1 cellular context compared by ENCODE assay signal in the genomic region with DNA sequence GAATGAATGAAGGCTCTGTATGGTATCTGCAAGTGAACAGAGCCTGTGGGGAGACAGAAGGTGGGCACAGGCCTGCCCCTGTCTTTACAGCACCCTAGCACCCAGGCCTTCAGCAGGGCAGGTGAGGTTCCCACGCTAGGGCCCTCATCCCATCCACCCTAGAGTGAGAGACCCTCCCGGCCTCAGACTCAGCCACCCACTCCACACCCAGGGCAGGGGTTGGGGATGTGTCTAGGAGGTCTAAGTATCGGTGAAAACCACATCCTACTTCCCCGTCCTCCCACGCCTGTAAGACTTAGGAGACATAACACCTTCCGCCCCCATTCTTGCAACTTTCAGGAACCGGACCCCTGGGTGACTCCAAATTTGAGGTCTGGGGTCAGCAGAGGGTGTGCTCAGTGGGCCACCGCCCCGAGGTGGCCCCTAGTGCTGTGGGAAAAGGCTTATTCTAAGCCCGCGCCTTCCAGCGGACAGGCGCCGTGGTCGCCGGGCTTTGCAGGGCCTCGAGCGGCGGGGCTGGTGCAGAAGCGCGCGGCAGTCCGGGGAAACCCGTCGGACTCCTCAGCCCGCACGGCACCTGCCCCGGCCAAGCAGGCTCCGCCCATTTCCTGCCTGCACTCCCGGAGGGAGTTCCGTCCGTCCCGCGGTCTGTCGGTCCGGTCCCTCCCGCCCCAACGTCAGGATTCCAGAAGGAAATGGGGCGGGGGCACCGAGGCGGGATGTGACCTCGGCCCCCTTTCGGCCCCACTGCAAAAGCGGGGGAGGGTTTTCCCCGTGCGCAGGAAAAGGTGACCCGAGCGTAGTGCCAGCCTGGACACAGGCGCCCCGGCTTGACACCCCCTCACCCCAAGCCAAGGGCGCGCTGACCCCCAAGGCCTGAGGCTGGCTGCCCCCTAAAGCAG.
A peak's percentile ranks its signal among the peaks of the same experiment; 100 is the strongest.
TF ChIP-seq lines count a peak whose summit lies in the region.

No MANE protein-coding gene starts in this region.

TF ChIP-seq in HepG2, 621 proteins besides CTCF, POLR2A, EP300 and RAD21 (continued from another document and continues in another):
- TF ChIP-seq ZNF180 (CRISPR knock-in tag; IDR thresholded peaks at IDR 0.05; ENCODE audit: borderline replicate concordance, low read depth) (0 out of 2 replicates have a peak, but pooled peaks have one; percentile 58), ZNF546 (CRISPR knock-in tag; conservative IDR thresholded peaks at IDR 0.05) (peak; percentile 90; the same call in 1 of the 2 replicates), NFYC (CRISPR knock-in tag; IDR thresholded peaks at IDR 0.05) (peak; percentile 51; the same call in 1 of the 2 replicates), NR3C1 (CRISPR knock-in tag; IDR thresholded peaks at IDR 0.05) (no peak), ZNF20 (CRISPR knock-in tag; IDR thresholded peaks at IDR 0.05) (0 out of 2 replicates have a peak, but pooled peaks have one; percentile 38), ZNF10 (CRISPR knock-in tag; IDR thresholded peaks at IDR 0.05; ENCODE audit: borderline replicate concordance, low read depth) (0 out of 2 replicates have a peak, but pooled peaks have one; percentile 27), HOXD1 (CRISPR knock-in tag; IDR thresholded peaks at IDR 0.05) (peak; percentile 92), ZNF432 (CRISPR knock-in tag; IDR thresholded peaks at IDR 0.05; ENCODE audit: borderline replicate concordance) (0 out of 2 replicates have a peak, but pooled peaks have one; percentile 79), KAT7 (CRISPR knock-in tag; IDR thresholded peaks at IDR 0.05; ENCODE audit: borderline replicate concordance) (peak; percentile 63; the same call in 1 of the 2 replicates), NFIB (CRISPR knock-in tag; IDR thresholded peaks at IDR 0.05; ENCODE audit: borderline replicate concordance) (no peak), TSC22D2 (CRISPR knock-in tag; IDR thresholded peaks at IDR 0.05; ENCODE audit: borderline replicate concordance) (peak; percentile 88; the same call in 1 of the 2 replicates), SRF (IDR thresholded peaks at IDR 0.05; ENCODE audit: low read depth, low read length) (no peak), ZNF788 (CRISPR knock-in tag; IDR thresholded peaks at IDR 0.05; ENCODE audit: borderline replicate concordance) (peak; percentile 89; the same call in 1 of the 2 replicates), ZNF747 (CRISPR knock-in tag; IDR thresholded peaks at IDR 0.05; ENCODE audit: borderline replicate concordance) (peak; percentile 50), ZNF124 (CRISPR knock-in tag; IDR thresholded peaks at IDR 0.05) (peak; percentile 86), TAF15 (IDR thresholded peaks at IDR 0.05; ENCODE audit: low read depth, low read length, poor library complexity, severe bottlenecking) (peak; percentile 87), ZNF629 (CRISPR knock-in tag; conservative IDR thresholded peaks at IDR 0.05) (peak; percentile 67), HNRNPK (IDR thresholded peaks at IDR 0.05; ENCODE audit: low read depth, low read length, poor library complexity, severe bottlenecking) (peak; percentile 53), HDAC2 (CRISPR knock-in tag; IDR thresholded peaks at IDR 0.05) (peak; percentile 89), ZNF230 (CRISPR knock-in tag; IDR thresholded peaks at IDR 0.05) (peak; percentile 86; the same call in 1 of the 2 replicates), HDAC1 (CRISPR knock-in tag; IDR thresholded peaks at IDR 0.05) (peak; percentile 97), TCF7L2 (IDR thresholded peaks at IDR 0.05; ENCODE audit: low read depth, low read length) (no peak), ZKSCAN5 (CRISPR knock-in tag; IDR thresholded peaks at IDR 0.05) (0 out of 2 replicates have a peak, but pooled peaks have one; percentile 63), SALL1 (CRISPR knock-in tag; IDR thresholded peaks at IDR 0.05) (peak; percentile 86), MAZ (IDR thresholded peaks at IDR 0.05; ENCODE audit: borderline replicate concordance, low read depth, low read length) (no peak), MAZ (CRISPR knock-in tag; IDR thresholded peaks at IDR 0.05; ENCODE audit: low read depth) (peak; percentile 92), NR2F1 (CRISPR knock-in tag; IDR thresholded peaks at IDR 0.05) (no peak; a peak in 1 of 4 replicates), PPARG (CRISPR knock-in tag; conservative IDR thresholded peaks at IDR 0.05) (peak; percentile 78; the same call in 1 of the 2 replicates), GABPA (IDR thresholded peaks at IDR 0.05; ENCODE audit: low read depth, low read length) (no peak), GABPA (CRISPR knock-in tag; IDR thresholded peaks at IDR 0.05; ENCODE audit: low read depth) (peak; percentile 88), SAFB2 (CRISPR knock-in tag; IDR thresholded peaks at IDR 0.05; ENCODE audit: borderline replicate concordance, low read depth) (peak; percentile 79), TP53 (CRISPR knock-in tag; conservative IDR thresholded peaks at IDR 0.05) (0 out of 2 replicates have a peak, but pooled peaks have one; percentile 32), ZNF3 (CRISPR knock-in tag; IDR thresholded peaks at IDR 0.05) (no peak), NFKBIZ (CRISPR knock-in tag; IDR thresholded peaks at IDR 0.05) (peak; percentile 86), CBX2 (IDR thresholded peaks at IDR 0.05; ENCODE audit: low read depth, low read length) (no peak), CBX2 (CRISPR knock-in tag; IDR thresholded peaks at IDR 0.05; ENCODE audit: low read depth) (peak; percentile 14; the same call in 1 of the 2 replicates), ZFP36L1 (CRISPR knock-in tag; IDR thresholded peaks at IDR 0.05) (no peak; the same call in 1 of the 2 replicates), ZNF331 (CRISPR knock-in tag; IDR thresholded peaks at IDR 0.05) (peak; percentile 92)
- TF ChIP-seq, protein P1, sequence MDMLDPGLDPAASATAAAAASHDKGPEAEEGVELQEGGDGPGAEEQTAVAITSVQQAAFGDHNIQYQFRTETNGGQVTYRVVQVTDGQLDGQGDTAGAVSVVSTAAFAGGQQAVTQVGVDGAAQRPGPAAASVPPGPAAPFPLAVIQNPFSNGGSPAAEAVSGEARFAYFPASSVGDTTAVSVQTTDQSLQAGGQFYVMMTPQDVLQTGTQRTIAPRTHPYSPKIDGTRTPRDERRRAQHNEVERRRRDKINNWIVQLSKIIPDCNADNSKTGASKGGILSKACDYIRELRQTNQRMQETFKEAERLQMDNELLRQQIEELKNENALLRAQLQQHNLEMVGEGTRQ (IDR thresholded peaks at IDR 0.05; ENCODE audit: low read depth, low read length), result no peak
- TF ChIP-seq, protein P1 (CRISPR knock-in tag; IDR thresholded peaks at IDR 0.05; ENCODE audit: borderline replicate concordance), result no peak; the same call in 1 of the 2 replicates
- TF ChIP-seq, protein P2, sequence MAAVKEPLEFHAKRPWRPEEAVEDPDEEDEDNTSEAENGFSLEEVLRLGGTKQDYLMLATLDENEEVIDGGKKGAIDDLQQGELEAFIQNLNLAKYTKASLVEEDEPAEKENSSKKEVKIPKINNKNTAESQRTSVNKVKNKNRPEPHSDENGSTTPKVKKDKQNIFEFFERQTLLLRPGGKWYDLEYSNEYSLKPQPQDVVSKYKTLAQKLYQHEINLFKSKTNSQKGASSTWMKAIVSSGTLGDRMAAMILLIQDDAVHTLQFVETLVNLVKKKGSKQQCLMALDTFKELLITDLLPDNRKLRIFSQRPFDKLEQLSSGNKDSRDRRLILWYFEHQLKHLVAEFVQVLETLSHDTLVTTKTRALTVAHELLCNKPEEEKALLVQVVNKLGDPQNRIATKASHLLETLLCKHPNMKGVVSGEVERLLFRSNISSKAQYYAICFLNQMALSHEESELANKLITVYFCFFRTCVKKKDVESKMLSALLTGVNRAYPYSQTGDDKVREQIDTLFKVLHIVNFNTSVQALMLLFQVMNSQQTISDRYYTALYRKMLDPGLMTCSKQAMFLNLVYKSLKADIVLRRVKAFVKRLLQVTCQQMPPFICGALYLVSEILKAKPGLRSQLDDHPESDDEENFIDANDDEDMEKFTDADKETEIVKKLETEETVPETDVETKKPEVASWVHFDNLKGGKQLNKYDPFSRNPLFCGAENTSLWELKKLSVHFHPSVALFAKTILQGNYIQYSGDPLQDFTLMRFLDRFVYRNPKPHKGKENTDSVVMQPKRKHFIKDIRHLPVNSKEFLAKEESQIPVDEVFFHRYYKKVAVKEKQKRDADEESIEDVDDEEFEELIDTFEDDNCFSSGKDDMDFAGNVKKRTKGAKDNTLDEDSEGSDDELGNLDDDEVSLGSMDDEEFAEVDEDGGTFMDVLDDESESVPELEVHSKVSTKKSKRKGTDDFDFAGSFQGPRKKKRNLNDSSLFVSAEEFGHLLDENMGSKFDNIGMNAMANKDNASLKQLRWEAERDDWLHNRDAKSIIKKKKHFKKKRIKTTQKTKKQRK (IDR thresholded peaks at IDR 0.05; ENCODE audit: low read length), result no peak
- TF ChIP-seq, protein P3, sequence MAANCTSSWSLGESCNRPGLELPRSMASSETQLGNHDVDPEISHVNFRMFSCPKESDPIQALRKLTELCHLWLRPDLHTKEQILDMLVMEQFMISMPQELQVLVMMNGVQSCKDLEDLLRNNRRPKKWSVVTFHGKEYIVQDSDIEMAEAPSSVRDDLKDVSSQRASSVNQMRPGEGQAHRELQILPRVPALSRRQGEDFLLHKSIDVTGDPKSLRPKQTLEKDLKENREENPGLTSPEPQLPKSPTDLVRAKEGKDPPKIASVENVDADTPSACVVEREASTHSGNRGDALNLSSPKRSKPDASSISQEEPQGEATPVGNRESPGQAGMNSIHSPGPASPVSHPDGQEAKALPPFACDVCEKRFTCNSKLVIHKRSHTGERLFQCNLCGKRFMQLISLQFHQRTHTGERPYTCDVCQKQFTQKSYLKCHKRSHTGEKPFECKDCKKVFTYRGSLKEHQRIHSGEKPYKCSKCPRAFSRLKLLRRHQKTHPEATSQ (CRISPR knock-in tag; IDR thresholded peaks at IDR 0.05; ENCODE audit: borderline replicate concordance), result no peak
- TF ChIP-seq, protein P4, sequence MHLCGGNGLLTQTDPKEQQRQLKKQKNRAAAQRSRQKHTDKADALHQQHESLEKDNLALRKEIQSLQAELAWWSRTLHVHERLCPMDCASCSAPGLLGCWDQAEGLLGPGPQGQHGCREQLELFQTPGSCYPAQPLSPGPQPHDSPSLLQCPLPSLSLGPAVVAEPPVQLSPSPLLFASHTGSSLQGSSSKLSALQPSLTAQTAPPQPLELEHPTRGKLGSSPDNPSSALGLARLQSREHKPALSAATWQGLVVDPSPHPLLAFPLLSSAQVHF (CRISPR knock-in tag; IDR thresholded peaks at IDR 0.05), result peak; percentile 92
- TF ChIP-seq, protein P5, sequence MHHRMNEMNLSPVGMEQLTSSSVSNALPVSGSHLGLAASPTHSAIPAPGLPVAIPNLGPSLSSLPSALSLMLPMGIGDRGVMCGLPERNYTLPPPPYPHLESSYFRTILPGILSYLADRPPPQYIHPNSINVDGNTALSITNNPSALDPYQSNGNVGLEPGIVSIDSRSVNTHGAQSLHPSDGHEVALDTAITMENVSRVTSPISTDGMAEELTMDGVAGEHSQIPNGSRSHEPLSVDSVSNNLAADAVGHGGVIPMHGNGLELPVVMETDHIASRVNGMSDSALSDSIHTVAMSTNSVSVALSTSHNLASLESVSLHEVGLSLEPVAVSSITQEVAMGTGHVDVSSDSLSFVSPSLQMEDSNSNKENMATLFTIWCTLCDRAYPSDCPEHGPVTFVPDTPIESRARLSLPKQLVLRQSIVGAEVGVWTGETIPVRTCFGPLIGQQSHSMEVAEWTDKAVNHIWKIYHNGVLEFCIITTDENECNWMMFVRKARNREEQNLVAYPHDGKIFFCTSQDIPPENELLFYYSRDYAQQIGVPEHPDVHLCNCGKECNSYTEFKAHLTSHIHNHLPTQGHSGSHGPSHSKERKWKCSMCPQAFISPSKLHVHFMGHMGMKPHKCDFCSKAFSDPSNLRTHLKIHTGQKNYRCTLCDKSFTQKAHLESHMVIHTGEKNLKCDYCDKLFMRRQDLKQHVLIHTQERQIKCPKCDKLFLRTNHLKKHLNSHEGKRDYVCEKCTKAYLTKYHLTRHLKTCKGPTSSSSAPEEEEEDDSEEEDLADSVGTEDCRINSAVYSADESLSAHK (CRISPR knock-in tag; IDR thresholded peaks at IDR 0.05; ENCODE audit: borderline replicate concordance), result 0 out of 2 replicates have a peak, but pooled peaks have one; percentile 13
- TF ChIP-seq, protein P6, sequence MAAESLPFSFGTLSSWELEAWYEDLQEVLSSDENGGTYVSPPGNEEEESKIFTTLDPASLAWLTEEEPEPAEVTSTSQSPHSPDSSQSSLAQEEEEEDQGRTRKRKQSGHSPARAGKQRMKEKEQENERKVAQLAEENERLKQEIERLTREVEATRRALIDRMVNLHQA (CRISPR knock-in tag; IDR thresholded peaks at IDR 0.05), result 0 out of 2 replicates have a peak, but pooled peaks have one; percentile 58
- TF ChIP-seq, protein P7, sequence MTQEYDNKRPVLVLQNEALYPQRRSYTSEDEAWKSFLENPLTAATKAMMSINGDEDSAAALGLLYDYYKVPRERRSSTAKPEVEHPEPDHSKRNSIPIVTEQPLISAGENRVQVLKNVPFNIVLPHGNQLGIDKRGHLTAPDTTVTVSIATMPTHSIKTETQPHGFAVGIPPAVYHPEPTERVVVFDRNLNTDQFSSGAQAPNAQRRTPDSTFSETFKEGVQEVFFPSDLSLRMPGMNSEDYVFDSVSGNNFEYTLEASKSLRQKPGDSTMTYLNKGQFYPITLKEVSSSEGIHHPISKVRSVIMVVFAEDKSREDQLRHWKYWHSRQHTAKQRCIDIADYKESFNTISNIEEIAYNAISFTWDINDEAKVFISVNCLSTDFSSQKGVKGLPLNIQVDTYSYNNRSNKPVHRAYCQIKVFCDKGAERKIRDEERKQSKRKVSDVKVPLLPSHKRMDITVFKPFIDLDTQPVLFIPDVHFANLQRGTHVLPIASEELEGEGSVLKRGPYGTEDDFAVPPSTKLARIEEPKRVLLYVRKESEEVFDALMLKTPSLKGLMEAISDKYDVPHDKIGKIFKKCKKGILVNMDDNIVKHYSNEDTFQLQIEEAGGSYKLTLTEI (CRISPR knock-in tag; conservative IDR thresholded peaks at IDR 0.05), result no peak
- TF ChIP-seq, protein P8, sequence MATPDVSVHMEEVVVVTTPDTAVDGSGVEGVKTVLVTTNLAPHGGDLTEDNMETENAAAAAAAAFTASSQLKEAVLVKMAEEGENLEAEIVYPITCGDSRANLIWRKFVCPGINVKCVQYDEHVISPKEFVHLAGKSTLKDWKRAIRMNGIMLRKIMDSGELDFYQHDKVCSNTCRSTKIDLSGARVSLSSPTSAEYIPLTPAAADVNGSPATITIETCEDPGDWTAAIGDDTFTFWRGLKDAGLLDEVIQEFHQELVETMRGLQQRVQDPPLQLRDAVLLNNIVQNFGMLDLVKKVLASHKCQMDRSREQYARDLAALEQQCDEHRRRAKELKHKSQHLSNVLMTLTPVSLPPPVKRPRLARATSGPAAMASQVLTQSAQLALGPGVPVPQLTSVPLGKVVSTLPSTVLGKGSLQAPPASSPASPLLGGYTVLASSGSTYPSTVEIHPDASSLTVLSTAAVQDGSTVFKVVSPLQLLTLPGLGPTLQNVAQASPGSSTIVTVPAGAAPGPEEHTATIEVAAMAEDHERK (CRISPR knock-in tag; IDR thresholded peaks at IDR 0.05; ENCODE audit: low read depth), result no peak; the same call in 1 of the 2 replicates
